Comparison of ENCODE assay signal across 8 cellular contexts in genomic region chr9:126705311-126705766, GRCh38.
DNase-seq lines count a peak whose midpoint lies in the region; ATAC-seq, FAIRE-seq and TF ChIP-seq lines count a peak whose summit lies in the region.

No MANE protein-coding gene starts in this region.

- 0 to 7% methylated on average over 3 to 5 of the region's 30 CpGs for WGBS in esophagus squamous epithelium, 2 donors

- H4K20me1 ChIP-seq in DND-41 (ENCODE audit: insufficient read depth, low read length), result no peaks in the 10 kb centered on the region; the same call in 1 of the 2 replicates
- no peaks in the 10 kb centered on the region for H4K20me1 ChIP-seq in PC-9 (ENCODE audit: insufficient read depth)

- no peaks in the 10 kb centered on the region for H3K9me2 ChIP-seq in PC-9 (ENCODE audit: insufficient read depth)

- no peak for TF ChIP-seq POLR2A in esophagus squamous epithelium (IDR thresholded peaks at IDR 0.05)

- no peak overlapping the region for H3K4me3 ChIP-seq in DND-41 (ENCODE audit: low read depth in 1 of 2, low read length in 2 of 2)
- H3K4me3 ChIP-seq in PC-9, result peak overlapping the region; percentile 32; the same call in 1 of the 2 replicates
- peak overlapping the region in 3 of 4 donors; percentile 11 to 52 (median 22) for H3K4me3 ChIP-seq in esophagus squamous epithelium

- BruUV-seq in PC-9 (replicated peaks; lab: Mats Ljungman, UMichigan), result no TSS peak

- H3K27me3 Mint-ChIP-seq in activated T-cell treated with anti-CD3 and anti-CD28 coated beads, Interleukin-2, amount 50 U/mL, for 4 hours (ENCODE audit: low read depth), result peaks cover 40% of the 10 kb centered on the region
- H3K27me3 Mint-ChIP-seq in nephron progenitor cell (ENCODE audit: low read depth, poor library complexity), result peaks cover 92% of the 10 kb centered on the region

- H3F3A ChIP-seq in PC-9 (ENCODE audit: insufficient read depth, low read depth), result peaks cover 4% of the 10 kb centered on the region; the same call in 1 of the 2 replicates

- ATAC-seq in DND-41 (ENCODE audit: insufficient read depth, low read depth), result peak; percentile 77
- ATAC-seq in activated T-cell treated with anti-CD3 and anti-CD28 coated beads, Interleukin-2, amount 50 U/mL, for 4 hours, result peak; percentile 77 to 81
- ATAC-seq in stimulated activated naive CD8-positive, alpha-beta T cell treated with anti-CD3 and anti-CD28 coated beads, Interleukin-15, Interleukin-2, amounts not matched to agents 100 U/mL and 50 U/mL, for 24 hours, result peak; percentile 69
- ATAC-seq in HG02840 (IDR thresholded peaks at IDR 0.05; ENCODE audit: low FRiP score, unreplicated experiment), result no peak

- no peaks in the 10 kb centered on the region for H3K9me3 Mint-ChIP-seq in activated T-cell treated with anti-CD3 and anti-CD28 coated beads, Interleukin-2, amount 50 U/mL, for 4 hours
- H3K9me3 Mint-ChIP-seq in nephron progenitor cell, result no peaks in the 10 kb centered on the region

- TF ChIP-seq CTCF in DND-41 (IDR thresholded peaks at IDR 0.05; ENCODE audit: borderline replicate concordance, extremely low read depth, low read length, poor library complexity, severe bottlenecking), result peak; percentile 92
- peak; percentile 94 for TF ChIP-seq CTCF in PC-9 (conservative IDR thresholded peaks at IDR 0.05)
- TF ChIP-seq CTCF in esophagus squamous epithelium (IDR thresholded peaks at IDR 0.05), result peak; percentile 88 to 93 (median 91)
- TF ChIP-seq CTCF in nephron progenitor cell (IDR thresholded peaks at IDR 0.05), result peak; percentile 83

- POLR2A ChIA-PET in PC-9 (lab: Charles Lee; ENCODE audit: unreplicated experiment), result no interaction called here

- no peak overlapping the region for H3K27ac ChIP-seq in DND-41 (ENCODE audit: low read length)
- no peak overlapping the region for H3K27ac ChIP-seq in PC-9
- no peak overlapping the region for H3K27ac ChIP-seq in esophagus squamous epithelium

- no peaks in the 10 kb centered on the region for H3K36me3 Mint-ChIP-seq in activated T-cell treated with anti-CD3 and anti-CD28 coated beads, Interleukin-2, amount 50 U/mL, for 4 hours (ENCODE audit: insufficient read depth)
- no peaks in the 10 kb centered on the region for H3K36me3 Mint-ChIP-seq in nephron progenitor cell (ENCODE audit: low read depth)

- H3K4me3 Mint-ChIP-seq in activated T-cell treated with anti-CD3 and anti-CD28 coated beads, Interleukin-2, amount 50 U/mL, for 4 hours, result peak overlapping the region; percentile 62
- H3K4me3 Mint-ChIP-seq in nephron progenitor cell, result peak overlapping the region; percentile 33

- CTCF ChIA-PET in PC-9 (lab: Charles Lee), result interaction anchor here (0.7 to 2.2 kb wide), 6 partner anchors 11 to 151 kb away, joined by 3 to 6 read pairs (median 4); no protein-coding TSS in a partner anchor

- no peaks in the 10 kb centered on the region for H3K79me2 ChIP-seq in DND-41 (ENCODE audit: insufficient read depth, low read length)
- no peaks in the 10 kb centered on the region for H3K79me2 ChIP-seq in PC-9 (ENCODE audit: low read depth)

- FAIRE-seq in HTR-8/SVneo (lab: Jason Lieb, UNC), result peak; percentile 67

- H3K27me3 ChIP-seq in DND-41 (ENCODE audit: insufficient read depth, low read length, poor library complexity) (peaks cover 4% of the 10 kb centered on the region), PC-9 (ENCODE audit: insufficient read depth, low read depth) (peaks cover 25% of the 10 kb centered on the region; the same call in 1 of the 2 replicates), esophagus squamous epithelium (peaks cover 0 to 79% (median 0%) of the 10 kb centered on the region in 4 donors)

- H3K9me3 ChIP-seq in DND-41 (ENCODE audit: insufficient read depth, low read length, severe bottlenecking) (no peaks in the 10 kb centered on the region), PC-9 (ENCODE audit: insufficient read depth, low read depth) (no peaks in the 10 kb centered on the region), esophagus squamous epithelium (no peaks in the 10 kb centered on the region)

- H3K4me2 ChIP-seq in DND-41 (ENCODE audit: insufficient read depth, low read length), result peak overlapping the region; percentile 51; the same call in 1 of the 2 replicates
- H3K4me2 ChIP-seq in PC-9, result peak overlapping the region; percentile 78

- no peaks in the 10 kb centered on the region for H3K36me3 ChIP-seq in DND-41 (ENCODE audit: insufficient read depth, low read length)
- H3K36me3 ChIP-seq in PC-9 (ENCODE audit: low read depth), result no peaks in the 10 kb centered on the region
- H3K36me3 ChIP-seq in esophagus squamous epithelium, result no peaks in the 10 kb centered on the region

- H3K9ac ChIP-seq in DND-41 (ENCODE audit: low read depth, low read length), result no peak overlapping the region

- DNase-seq in DND-41 (peak; percentile 77), HTR-8/SVneo (ENCODE audit: insufficient read length, low spot score) (peak; percentile 70), PC-9 (peak in 1 of 2 experiments; percentile 78), esophagus squamous epithelium (lab: John Stamatoyannopoulos, UW) (no peak), nephron progenitor cell (peak; percentile 94)
- DNase-seq in activated T-cell treated with anti-CD3 and anti-CD28 coated beads, Interleukin-2, amount 50 U/mL, for 4 hours, result peak; percentile 85
- DNase-seq in stimulated activated naive CD8-positive, alpha-beta T cell treated with anti-CD3 and anti-CD28 coated beads, Interleukin-15, Interleukin-2, amounts not matched to agents 100 U/mL and 50 U/mL, for 24 hours, result peak; percentile 88

- no peak overlapping the region for H3K27ac Mint-ChIP-seq in nephron progenitor cell

- H3K4me1 ChIP-seq in DND-41 (ENCODE audit: insufficient read depth, low read length), result peaks cover 7% of the 10 kb centered on the region
- peaks cover 17% of the 10 kb centered on the region for H3K4me1 ChIP-seq in PC-9 (replicated peaks; ENCODE audit: insufficient read depth)
- peaks cover 6 to 27% (median 22%) of the 10 kb centered on the region in 3 donors for H3K4me1 ChIP-seq in esophagus squamous epithelium

- intact Hi-C loops in PC-9 (cut with micrococcal nuclease; ENCODE audit: unreplicated experiment) (no loop called here), esophagus squamous epithelium (cut with DNase I) (loop anchor here (2.0 kb wide), 1 partner anchor 77 kb away; no protein-coding TSS in a partner anchor)

- no peak overlapping the region; the same call in 1 of the 2 replicates for H2AFZ ChIP-seq in DND-41 (ENCODE audit: low read depth, low read length)
- peak overlapping the region; percentile 75 for H2AFZ ChIP-seq in PC-9

- peaks cover 16% of the 10 kb centered on the region for H3K4me1 Mint-ChIP-seq in activated T-cell treated with anti-CD3 and anti-CD28 coated beads, Interleukin-2, amount 50 U/mL, for 4 hours (ENCODE audit: low read depth)
- peaks cover 50% of the 10 kb centered on the region for H3K4me1 Mint-ChIP-seq in nephron progenitor cell

Comparison
In these comparisons a context has a peak if more than half of its experiments do, and no peak if none do; other contexts are left out.
1. H3K4me3 ChIP-seq: peak in PC-9 (single experiment) and esophagus squamous epithelium (3 of 4); none in DND-41 (0 of 2).
2. Peak in every context shown above with its lines, with median percentiles within 50 percentile points of each other: CTCF ChIP-seq.